ENCODE assay signal across 1 cellular context in the genomic region with DNA sequence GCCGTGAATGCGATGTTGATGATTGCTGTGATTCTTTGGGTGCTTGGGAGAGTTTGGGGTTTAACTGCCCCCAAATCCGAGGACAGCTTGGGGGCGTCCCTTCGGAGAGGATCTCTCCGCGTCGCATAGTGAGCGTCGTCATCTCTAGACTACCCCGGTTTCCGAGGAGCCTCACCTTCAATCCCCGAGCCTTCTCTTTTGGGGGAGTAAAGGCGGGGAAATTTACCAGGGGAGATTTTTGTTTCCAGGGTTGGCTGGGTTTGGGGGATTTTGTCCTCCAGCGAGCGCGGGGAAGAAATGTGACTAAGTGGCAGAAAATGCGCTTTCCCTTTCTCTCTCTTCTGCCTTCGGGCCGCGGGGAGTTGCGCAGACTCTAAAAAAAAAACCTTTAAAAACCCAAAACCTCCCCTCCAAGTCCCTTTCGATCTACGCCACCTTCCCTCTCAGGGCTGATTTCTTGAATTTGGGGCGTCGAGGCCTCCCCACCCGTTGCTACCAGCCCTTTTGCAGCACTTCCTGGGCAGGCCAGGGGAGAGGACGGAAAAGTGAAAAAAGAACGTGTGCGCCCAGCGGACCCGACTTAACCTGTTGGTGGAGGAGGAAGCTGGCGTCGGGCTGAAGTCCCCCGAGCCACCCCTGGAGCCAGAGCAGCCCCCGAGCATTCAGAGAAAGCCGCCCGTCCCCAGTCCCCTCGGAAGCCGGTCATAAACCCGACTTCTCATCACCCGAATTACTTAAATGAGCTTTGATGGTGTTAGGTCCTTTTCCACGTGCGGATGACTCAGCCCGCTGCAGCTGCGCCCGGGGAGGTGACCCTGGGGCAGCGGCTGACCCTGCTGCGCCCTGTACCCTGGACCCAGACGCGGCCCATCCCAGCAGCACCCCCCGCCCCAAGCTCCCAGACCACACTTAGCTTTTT.
TF ChIP-seq lines count a peak whose summit lies in the region.

No MANE protein-coding gene starts in this region.

TF ChIP-seq in HepG2, 621 proteins besides CTCF, POLR2A, EP300 and RAD21 (continued from another document):
- TF ChIP-seq, protein P1, sequence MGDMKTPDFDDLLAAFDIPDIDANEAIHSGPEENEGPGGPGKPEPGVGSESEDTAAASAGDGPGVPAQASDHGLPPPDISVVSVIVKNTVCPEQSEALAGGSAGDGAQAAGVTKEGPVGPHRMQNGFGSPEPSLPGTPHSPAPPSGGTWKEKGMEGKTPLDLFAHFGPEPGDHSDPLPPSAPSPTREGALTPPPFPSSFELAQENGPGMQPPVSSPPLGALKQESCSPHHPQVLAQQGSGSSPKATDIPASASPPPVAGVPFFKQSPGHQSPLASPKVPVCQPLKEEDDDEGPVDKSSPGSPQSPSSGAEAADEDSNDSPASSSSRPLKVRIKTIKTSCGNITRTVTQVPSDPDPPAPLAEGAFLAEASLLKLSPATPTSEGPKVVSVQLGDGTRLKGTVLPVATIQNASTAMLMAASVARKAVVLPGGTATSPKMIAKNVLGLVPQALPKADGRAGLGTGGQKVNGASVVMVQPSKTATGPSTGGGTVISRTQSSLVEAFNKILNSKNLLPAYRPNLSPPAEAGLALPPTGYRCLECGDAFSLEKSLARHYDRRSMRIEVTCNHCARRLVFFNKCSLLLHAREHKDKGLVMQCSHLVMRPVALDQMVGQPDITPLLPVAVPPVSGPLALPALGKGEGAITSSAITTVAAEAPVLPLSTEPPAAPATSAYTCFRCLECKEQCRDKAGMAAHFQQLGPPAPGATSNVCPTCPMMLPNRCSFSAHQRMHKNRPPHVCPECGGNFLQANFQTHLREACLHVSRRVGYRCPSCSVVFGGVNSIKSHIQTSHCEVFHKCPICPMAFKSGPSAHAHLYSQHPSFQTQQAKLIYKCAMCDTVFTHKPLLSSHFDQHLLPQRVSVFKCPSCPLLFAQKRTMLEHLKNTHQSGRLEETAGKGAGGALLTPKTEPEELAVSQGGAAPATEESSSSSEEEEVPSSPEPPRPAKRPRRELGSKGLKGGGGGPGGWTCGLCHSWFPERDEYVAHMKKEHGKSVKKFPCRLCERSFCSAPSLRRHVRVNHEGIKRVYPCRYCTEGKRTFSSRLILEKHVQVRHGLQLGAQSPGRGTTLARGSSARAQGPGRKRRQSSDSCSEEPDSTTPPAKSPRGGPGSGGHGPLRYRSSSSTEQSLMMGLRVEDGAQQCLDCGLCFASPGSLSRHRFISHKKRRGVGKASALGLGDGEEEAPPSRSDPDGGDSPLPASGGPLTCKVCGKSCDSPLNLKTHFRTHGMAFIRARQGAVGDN (CRISPR knock-in tag; IDR thresholded peaks at IDR 0.05), result peak; percentile 94
TF ChIP-seq in HepG2: peak in this region for 140.
